Comparison of ENCODE assay signal across 17 cellular contexts in the genomic region with DNA sequence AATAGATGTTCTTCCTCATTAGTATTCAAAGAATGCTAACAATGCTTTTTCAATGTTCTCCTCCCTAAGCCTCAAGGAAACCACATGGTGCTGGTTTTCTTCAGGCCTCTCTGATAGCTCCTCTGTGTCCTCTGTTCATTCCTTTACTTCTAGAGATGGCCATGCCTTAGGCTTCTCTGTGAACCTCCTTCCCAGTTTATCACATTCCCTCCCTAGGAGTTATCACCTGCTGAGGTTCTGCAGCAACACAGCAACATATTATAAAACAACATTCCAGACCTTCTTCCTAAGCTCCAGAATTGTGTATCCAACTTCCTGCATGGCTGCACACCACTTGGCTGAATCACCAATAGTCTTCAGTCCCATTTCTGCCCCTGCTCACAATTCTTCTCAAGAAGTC.
"Had no signal": no experiment of that assay in that cellular context is flagged by ENCODE, and none has a peak within 500 bp of the region (broad histone marks: within the 10 kb centered on the region; RNA-seq: fewer than 3 reads in every experiment).

No MANE protein-coding gene starts in this region.

- DNase-seq: activated CD4-positive, alpha-beta memory T cell treated with anti-CD3 and anti-CD28 coated beads for 36 hours; activated CD4-positive, alpha-beta T cell treated with anti-CD3 and anti-CD28 coated beads for 36 hours; activated CD8-positive, alpha-beta memory T cell treated with anti-CD3 and anti-CD28 coated beads, Interleukin-2, amount 10 ng/mL, durations not matched to agents 7 days and 5 days; activated naive CD4-positive, alpha-beta T cell treated with anti-CD3 and anti-CD28 coated beads, Interleukin-2, amount 10 ng/mL, durations not matched to agents 7 days and 5 days; activated T-cell treated with anti-CD3 and anti-CD28 coated beads, Interleukin-2, amount 50 U/mL, for 1 hour; central memory CD4-positive, alpha-beta T cell; cortex of kidney; effector CD4-positive, alpha-beta T cell; kidney; pancreas; stimulated activated CD4-positive, alpha-beta T cell treated with anti-CD3 and anti-CD28 coated beads, Interleukin-2, amount 100 ng/mL, for 48 hours; T-helper 2 cell; uterus had no signal

- H3K27ac Mint-ChIP-seq: activated CD4-positive, alpha-beta memory T cell treated with anti-CD3 and anti-CD28 coated beads for 36 hours; activated CD4-positive, alpha-beta T cell treated with anti-CD3 and anti-CD28 coated beads for 36 hours; activated CD8-positive, alpha-beta memory T cell treated with anti-CD3 and anti-CD28 coated beads, Interleukin-2, amount 10 ng/mL, durations not matched to agents 7 days and 5 days; activated naive CD4-positive, alpha-beta T cell treated with anti-CD3 and anti-CD28 coated beads, Interleukin-2, amount 10 ng/mL, durations not matched to agents 7 days and 5 days; neural progenitor cell; stimulated activated memory B cell treated with anti-CD40 and anti-IgM and Interleukin-4, amounts not matched to agents 10 μg/mL and 1 μg/mL and 100 μg/mL, for 72 hours had no signal

- H3K4me2 ChIP-seq: hepatocyte, neural progenitor cell had no signal

- H3K27me3 Mint-ChIP-seq: activated CD4-positive, alpha-beta memory T cell treated with anti-CD3 and anti-CD28 coated beads for 36 hours; stimulated activated memory B cell treated with anti-CD40 and anti-IgM and Interleukin-4, amounts not matched to agents 10 μg/mL and 1 μg/mL and 100 μg/mL, for 72 hours had no signal

- H3K4me1 ChIP-seq: neural progenitor cell, pancreas had no signal

- H3K9me3 ChIP-seq: esophagus muscularis mucosa, pancreas, uterus had no signal

- ATAC-seq: activated CD4-positive, alpha-beta T cell treated with anti-CD3 and anti-CD28 coated beads for 36 hours; activated CD8-positive, alpha-beta memory T cell treated with anti-CD3 and anti-CD28 coated beads, Interleukin-2, amount 10 ng/mL, durations not matched to agents 7 days and 5 days; pancreas had no signal

- FAIRE-seq: pancreas had no signal

- H3K4me3 ChIP-seq: esophagus muscularis mucosa, hepatocyte, neural progenitor cell, pancreas, uterus had no signal

- H3K27me3 ChIP-seq: esophagus muscularis mucosa, hepatocyte, neural progenitor cell, pancreas, uterus had no signal

- H3K9me3 Mint-ChIP-seq: activated CD4-positive, alpha-beta memory T cell treated with anti-CD3 and anti-CD28 coated beads for 36 hours; activated naive CD4-positive, alpha-beta T cell treated with anti-CD3 and anti-CD28 coated beads, Interleukin-2, amount 10 ng/mL, durations not matched to agents 7 days and 5 days; stimulated activated memory B cell treated with anti-CD40 and anti-IgM and Interleukin-4, amounts not matched to agents 10 μg/mL and 1 μg/mL and 100 μg/mL, for 72 hours had no signal

- H3K27ac ChIP-seq: esophagus muscularis mucosa, hepatocyte, neural progenitor cell, pancreas, uterus had no signal

- H3K4me1 Mint-ChIP-seq: activated CD4-positive, alpha-beta T cell treated with anti-CD3 and anti-CD28 coated beads for 36 hours; activated CD8-positive, alpha-beta memory T cell treated with anti-CD3 and anti-CD28 coated beads, Interleukin-2, amount 10 ng/mL, durations not matched to agents 7 days and 5 days; activated naive CD4-positive, alpha-beta T cell treated with anti-CD3 and anti-CD28 coated beads, Interleukin-2, amount 10 ng/mL, durations not matched to agents 7 days and 5 days; stimulated activated memory B cell treated with anti-CD40 and anti-IgM and Interleukin-4, amounts not matched to agents 10 μg/mL and 1 μg/mL and 100 μg/mL, for 72 hours had no signal

- H2AFZ ChIP-seq: hepatocyte, neural progenitor cell had no signal

- H3K36me3 Mint-ChIP-seq: activated CD4-positive, alpha-beta memory T cell treated with anti-CD3 and anti-CD28 coated beads for 36 hours; activated CD8-positive, alpha-beta memory T cell treated with anti-CD3 and anti-CD28 coated beads, Interleukin-2, amount 10 ng/mL, durations not matched to agents 7 days and 5 days; activated naive CD4-positive, alpha-beta T cell treated with anti-CD3 and anti-CD28 coated beads, Interleukin-2, amount 10 ng/mL, durations not matched to agents 7 days and 5 days; stimulated activated memory B cell treated with anti-CD40 and anti-IgM and Interleukin-4, amounts not matched to agents 10 μg/mL and 1 μg/mL and 100 μg/mL, for 72 hours had no signal

- H3K79me2 ChIP-seq: hepatocyte had no signal

- H3K4me3 Mint-ChIP-seq: activated CD4-positive, alpha-beta memory T cell treated with anti-CD3 and anti-CD28 coated beads for 36 hours; activated CD4-positive, alpha-beta T cell treated with anti-CD3 and anti-CD28 coated beads for 36 hours; activated CD8-positive, alpha-beta memory T cell treated with anti-CD3 and anti-CD28 coated beads, Interleukin-2, amount 10 ng/mL, durations not matched to agents 7 days and 5 days; activated naive CD4-positive, alpha-beta T cell treated with anti-CD3 and anti-CD28 coated beads, Interleukin-2, amount 10 ng/mL, durations not matched to agents 7 days and 5 days; neural progenitor cell; stimulated activated memory B cell treated with anti-CD40 and anti-IgM and Interleukin-4, amounts not matched to agents 10 μg/mL and 1 μg/mL and 100 μg/mL, for 72 hours had no signal

- H3K9ac ChIP-seq: neural progenitor cell had no signal

- H3K36me3 ChIP-seq: esophagus muscularis mucosa, neural progenitor cell, pancreas, uterus had no signal
